Comparison of ENCODE assay signal across 8 cellular contexts in the genomic region with DNA sequence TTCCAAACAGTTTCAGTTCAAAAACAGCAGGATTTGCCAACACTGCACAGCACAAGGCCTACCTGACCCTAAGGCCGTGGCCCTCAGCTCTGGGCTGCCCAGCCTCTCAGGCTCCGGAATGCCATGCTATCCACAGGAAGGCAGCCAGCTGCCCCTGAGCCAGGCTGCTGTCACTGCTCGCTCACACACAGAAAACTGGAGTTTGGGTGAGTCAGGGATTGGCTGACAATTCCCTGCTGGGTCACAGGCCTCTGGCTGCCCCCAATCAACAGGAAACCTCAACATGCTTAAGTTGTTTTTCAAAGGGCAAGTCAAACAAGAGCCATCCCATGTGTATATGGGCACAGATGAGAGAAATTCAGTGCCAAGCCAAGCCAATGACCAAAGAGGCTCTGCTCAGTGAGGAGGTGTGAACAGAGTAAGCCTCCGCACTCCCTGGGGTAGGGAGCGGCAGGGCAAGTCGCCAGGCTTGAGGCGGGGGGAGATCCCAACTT. TPM values are rescaled to one million over a fixed set of nuclear protein-coding genes. Genes with fewer than 3 reads are reported as not detected.
DNase-seq lines count a peak whose midpoint lies in the region; ATAC-seq and TF ChIP-seq lines count a peak whose summit lies in the region.

No MANE protein-coding gene starts in this region.

- H3K4me1 ChIP-seq in right cardiac atrium (ENCODE audit: control insufficient read depth, insufficient read depth, low read length), result peaks cover 21% of the 10 kb centered on the region
- H3K4me1 ChIP-seq in subcutaneous abdominal adipose tissue (ENCODE audit: control insufficient read depth in 5 of 5, insufficient read depth in 5 of 5, low read length in 5 of 5), result peaks cover 12 to 32% (median 27%) of the 10 kb centered on the region in 5 donors

- H3K9me3 ChIP-seq in right cardiac atrium (ENCODE audit: control insufficient read depth, low read length) (no peaks in the 10 kb centered on the region), subcutaneous abdominal adipose tissue (ENCODE audit: control insufficient read depth in 5 of 5, low read length in 5 of 5) (no peaks in the 10 kb centered on the region)

- H3K4me1 Mint-ChIP-seq in WTC11, result peaks cover 5% of the 10 kb centered on the region; the same call in 1 of the 2 replicates

- H3K9ac ChIP-seq in subcutaneous abdominal adipose tissue (ENCODE audit: low read length in 5 of 5), result peak overlapping the region in 3 of 5 donors; percentile 3 to 49 (median 14)

- no peak for DNase-seq in WTC11 (ENCODE audit: low spot score)
- DNase-seq in right cardiac atrium, result peak; percentile 81 to 93 (median 92)
- no peak for DNase-seq in activated effector memory CD4-positive, alpha-beta T cell treated with anti-CD3 and anti-CD28 coated beads, Interleukin-2, amount 50 U/mL, for 16 hours
- DNase-seq in stimulated activated naive CD8-positive, alpha-beta T cell treated with anti-CD3 and anti-CD28 coated beads, Interleukin-15, Interleukin-2, amounts not matched to agents 100 U/mL and 50 U/mL, for 24 hours, result no peak

- POLR2A ChIA-PET in WTC11 (lab: Charles Lee), result no interaction called here

- H3K27me3 Mint-ChIP-seq in WTC11 (ENCODE audit: low read depth), result no peaks in the 10 kb centered on the region

- H3K36me3 ChIP-seq in subcutaneous abdominal adipose tissue (ENCODE audit: control insufficient read depth in 5 of 5, insufficient read depth in 5 of 5, low read length in 5 of 5), result peaks cover 0 to 10% (median 4%) of the 10 kb centered on the region in 5 donors

- 26% methylated on average over 7 of the region's 7 CpGs for WGBS in right cardiac atrium

- no peak for TF ChIP-seq CTCF in WTC11 (IDR thresholded peaks at IDR 0.05)

- CTCF ChIA-PET in WTC11 (lab: Charles Lee), result no interaction called here

- peak overlapping the region; percentile 93 for H3K27ac ChIP-seq in right cardiac atrium (ENCODE audit: low read length)
- H3K27ac ChIP-seq in subcutaneous abdominal adipose tissue (ENCODE audit: low read depth, low read length), result peak overlapping the region; percentile 77

- no peaks in the 10 kb centered on the region for H3K36me3 Mint-ChIP-seq in WTC11

- no peaks in the 10 kb centered on the region for H3K27me3 ChIP-seq in right cardiac atrium (ENCODE audit: control insufficient read depth, insufficient read depth)
- H3K27me3 ChIP-seq in subcutaneous abdominal adipose tissue (ENCODE audit: control insufficient read depth in 5 of 5, insufficient read depth in 4 of 5, low read length in 5 of 5), result no peaks in the 10 kb centered on the region

- ATAC-seq in GM21786 (IDR thresholded peaks at IDR 0.05; ENCODE audit: unreplicated experiment) (peak; percentile 13), WTC11 (peak; percentile 35), right cardiac atrium (peak; percentile 87 to 91), HG03045 (IDR thresholded peaks at IDR 0.05; ENCODE audit: unreplicated experiment) (no peak), GM18861 (IDR thresholded peaks at IDR 0.05; ENCODE audit: unreplicated experiment) (no peak)
- ATAC-seq in stimulated activated naive CD8-positive, alpha-beta T cell treated with anti-CD3 and anti-CD28 coated beads, Interleukin-15, Interleukin-2, amounts not matched to agents 100 U/mL and 50 U/mL, for 24 hours, result no peak

- intact Hi-C loops in right cardiac atrium (cut with DNase I), result no loop called here

- no peaks in the 10 kb centered on the region for H3K9me3 Mint-ChIP-seq in WTC11

- H3K27ac Mint-ChIP-seq in WTC11, result 0 out of 2 replicates have a peak overlapping the region, but pooled peaks have one; percentile 66

- H3K4me3 Mint-ChIP-seq in WTC11, result no peak overlapping the region

- H3K4me3 ChIP-seq in right cardiac atrium (ENCODE audit: low read length) (no peak overlapping the region), subcutaneous abdominal adipose tissue (ENCODE audit: low read depth in 1 of 5, low read length in 5 of 5) (no peak overlapping the region)

TF ChIP-seq in WTC11, 78 proteins besides CTCF, POLR2A, EP300 and RAD21:
- no peak for TF ChIP-seq SMAD3 (CRISPR knock-in tag; IDR thresholded peaks at IDR 0.05; ENCODE audit: borderline replicate concordance)
- TF ChIP-seq, protein P1, sequence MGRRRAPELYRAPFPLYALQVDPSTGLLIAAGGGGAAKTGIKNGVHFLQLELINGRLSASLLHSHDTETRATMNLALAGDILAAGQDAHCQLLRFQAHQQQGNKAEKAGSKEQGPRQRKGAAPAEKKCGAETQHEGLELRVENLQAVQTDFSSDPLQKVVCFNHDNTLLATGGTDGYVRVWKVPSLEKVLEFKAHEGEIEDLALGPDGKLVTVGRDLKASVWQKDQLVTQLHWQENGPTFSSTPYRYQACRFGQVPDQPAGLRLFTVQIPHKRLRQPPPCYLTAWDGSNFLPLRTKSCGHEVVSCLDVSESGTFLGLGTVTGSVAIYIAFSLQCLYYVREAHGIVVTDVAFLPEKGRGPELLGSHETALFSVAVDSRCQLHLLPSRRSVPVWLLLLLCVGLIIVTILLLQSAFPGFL (CRISPR knock-in tag; IDR thresholded peaks at IDR 0.05; ENCODE audit: borderline replicate concordance), result no peak
TF ChIP-seq in WTC11: peak in this region for 0.

RNA-seq across cellular contexts. Expression of a gene that starts 50.2 kb away (rescaled TPM):
- 1,103 to 1,198 TPM (median 1,179 TPM) in 3 replicates for total RNA-seq in WTC11 (2021)
- total RNA-seq in right cardiac atrium, result 100 to 1,000 TPM; 519 to 805 (median 620) TPM
- polyA plus RNA-seq in right cardiac atrium, result 1,811 TPM

RNA-seq across cellular contexts. Expression of a gene that starts 50.3 kb away (rescaled TPM):
- total RNA-seq in WTC11 (2021) (5.6 to 8.0 TPM (median 7.8 TPM) in 3 replicates), right cardiac atrium (1 to 10 TPM; 2.0 to 3.6 (median 2.9) TPM)
- 1.6 TPM for polyA plus RNA-seq in right cardiac atrium

Comparison
In these comparisons a context has a peak if more than half of its experiments do, and no peak if none do; other contexts are left out.
1. ATAC-seq: peak in GM21786 (single experiment), WTC11 (single experiment) and right cardiac atrium (2 of 2); none in stimulated activated naive CD8-positive, alpha-beta T cell treated with anti-CD3 and anti-CD28 coated beads, Interleukin-15, Interleukin-2, amounts not matched to agents 100 U/mL and 50 U/mL, for 24 hours (single experiment), HG03045 (single experiment) and GM18861 (single experiment).
2. DNase-seq: peak in right cardiac atrium (3 of 3); none in WTC11 (single experiment), activated effector memory CD4-positive, alpha-beta T cell treated with anti-CD3 and anti-CD28 coated beads, Interleukin-2, amount 50 U/mL, for 16 hours (single experiment) and stimulated activated naive CD8-positive, alpha-beta T cell treated with anti-CD3 and anti-CD28 coated beads, Interleukin-15, Interleukin-2, amounts not matched to agents 100 U/mL and 50 U/mL, for 24 hours (single experiment).